ENCODE assay signal across 15 cellular contexts in the genomic region with DNA sequence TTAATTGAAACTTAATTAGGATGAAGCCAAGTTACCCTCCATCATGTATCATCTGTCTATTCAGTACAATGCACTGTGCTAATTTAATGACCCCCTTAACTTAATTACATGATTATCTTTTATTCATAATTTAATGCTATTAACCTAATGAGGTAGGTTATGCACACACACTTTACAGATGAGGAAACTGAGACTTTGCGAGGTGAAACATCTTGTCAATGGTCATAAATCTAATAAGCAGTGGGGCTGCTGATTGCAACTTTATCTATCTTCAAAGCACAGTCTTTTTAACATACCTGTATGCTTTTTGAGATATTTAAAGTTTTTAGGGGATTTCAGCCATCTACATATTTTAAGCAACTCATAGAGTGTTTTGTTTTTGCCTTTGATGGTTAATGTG. TPM values are rescaled to one million over a fixed set of nuclear protein-coding genes. Genes with fewer than 3 reads are reported as not detected.
A peak's percentile ranks its signal among the peaks of the same experiment; 100 is the strongest.
DNase-seq lines count a peak whose midpoint lies in the region; ATAC-seq, FAIRE-seq and TF ChIP-seq lines count a peak whose summit lies in the region.
"Had no signal": no experiment of that assay in that cellular context is flagged by ENCODE, and none has a peak within 500 bp of the region (broad histone marks: within the 10 kb centered on the region; RNA-seq: fewer than 3 reads in every experiment).

No MANE protein-coding gene starts in this region.

- TF ChIP-seq CTCF in RWPE2 (IDR thresholded peaks at IDR 0.05; ENCODE audit: poor library complexity, severe bottlenecking) (no peak), keratinocyte (optimal IDR thresholded peaks at IDR 0.05 in 1 of 3, IDR thresholded peaks at IDR 0.05 in 1 of 3, conservative IDR thresholded peaks at IDR 0.05 in 1 of 3; ENCODE audit: extremely low read depth in 1 of 3, insufficient read depth in 2 of 3, low read length in 3 of 3) (no peak), upper lobe of left lung (IDR thresholded peaks at IDR 0.05) (no peak)

- TF ChIP-seq EP300 in upper lobe of left lung (IDR thresholded peaks at IDR 0.05): no peak

- H3K4me1 ChIP-seq in RWPE2 (ENCODE audit: insufficient read depth, poor library complexity, severe bottlenecking) (peaks cover 49% of the 10 kb centered on the region), keratinocyte (ENCODE audit: control insufficient read depth, extremely low read depth, insufficient read depth, low read length) (peaks cover 29% of the 10 kb centered on the region), upper lobe of left lung (peaks cover 0 to 16% (median 9%) of the 10 kb centered on the region in 4 donors)

- H3K36me3 ChIP-seq in RWPE2 (ENCODE audit: low read depth): no peaks in the 10 kb centered on the region
- no peaks in the 10 kb centered on the region for H3K36me3 ChIP-seq in keratinocyte (ENCODE audit: control insufficient read depth in 2 of 2, extremely low read depth in 1 of 2, insufficient read depth in 2 of 2, low read length in 2 of 2)
- no peaks in the 10 kb centered on the region for H3K36me3 ChIP-seq in upper lobe of left lung

- no peak for FAIRE-seq in keratinocyte (lab: Jason Lieb, UNC)
- FAIRE-seq: endometrium had no signal

- POLR2A ChIA-PET in T-cell (lab: Charles Lee): no interaction called here

- dilution Hi-C loops in keratinocyte (cut with MboI; ENCODE audit: extremely low pct_ligation_motif_present, low sequenced_read_pairs): no loop called here

- no peaks in the 10 kb centered on the region for H3K9me3 Mint-ChIP-seq in T-cell
- H3K9me3 Mint-ChIP-seq: CD8-positive, alpha-beta T cell had no signal

- H3K9me3 ChIP-seq in RWPE2 (ENCODE audit: severe bottlenecking): no peaks in the 10 kb centered on the region
- H3K9me3 ChIP-seq in keratinocyte (ENCODE audit: control insufficient read depth, low read depth, low read length): no peaks in the 10 kb centered on the region
- H3K9me3 ChIP-seq in upper lobe of left lung: no peaks in the 10 kb centered on the region

- peak overlapping the region in 1 of 3 donors; percentile 22 for H3K4me3 Mint-ChIP-seq in T-cell

- peak overlapping the region; percentile 86 for H3K4me2 ChIP-seq in keratinocyte (ENCODE audit: control insufficient read depth, extremely low read depth, insufficient read depth, low read depth, low read length)

- ATAC-seq in RWPE2 (ENCODE audit: low read depth) (no peak), upper lobe of left lung (ENCODE audit: low FRiP score in 2 of 2) (no peak), T-cell (replicated peaks in 1 of 4) (no peak)

- H3K27ac Mint-ChIP-seq in T-cell: no peak overlapping the region
- H3K27ac Mint-ChIP-seq: CD8-positive, alpha-beta T cell had no signal

- CTCF ChIA-PET in T-cell (lab: Charles Lee): no interaction called here

- H3K79me2 ChIP-seq in keratinocyte (ENCODE audit: control insufficient read depth, insufficient read depth, low read length): peaks cover 44% of the 10 kb centered on the region

- H3K27me3 ChIP-seq in RWPE2 (ENCODE audit: insufficient read depth, poor library complexity, severe bottlenecking) (no peaks in the 10 kb centered on the region), keratinocyte (ENCODE audit: control insufficient read depth, extremely low read depth, insufficient read depth, low read length) (no peaks in the 10 kb centered on the region), upper lobe of left lung (no peaks in the 10 kb centered on the region)

- H4K20me1 ChIP-seq in keratinocyte (ENCODE audit: control insufficient read depth, extremely low read depth, insufficient read depth, low read length): no peaks in the 10 kb centered on the region

- H3K9me1 ChIP-seq in keratinocyte (ENCODE audit: control insufficient read depth, extremely low read depth, insufficient read depth, low read length): no peaks in the 10 kb centered on the region

- peaks cover 4 to 15% (median 6%) of the 10 kb centered on the region in 3 donors for H3K4me1 Mint-ChIP-seq in T-cell

- 55 to 56% methylated on average over 1 of the region's 1 CpG for WGBS in upper lobe of left lung, 2 donors

- TF ChIP-seq POLR2A in upper lobe of left lung (IDR thresholded peaks at IDR 0.05): no peak

- H2AFZ ChIP-seq in keratinocyte (ENCODE audit: control insufficient read depth, low read length): no peak overlapping the region

- H3K36me3 Mint-ChIP-seq in T-cell: no peaks in the 10 kb centered on the region
- H3K36me3 Mint-ChIP-seq: CD8-positive, alpha-beta T cell had no signal

- H3K27ac ChIP-seq in RWPE2 (ENCODE audit: poor library complexity, severe bottlenecking) (peak overlapping the region; percentile 40), keratinocyte (ENCODE audit: control insufficient read depth, insufficient read depth, low read length) (peak overlapping the region; percentile 97), upper lobe of left lung (peak overlapping the region; percentile 50 to 80 (median 73))

- H3K27me3 Mint-ChIP-seq in T-cell: peaks cover 0 to 3% of the 10 kb centered on the region in 2 donors

- peak overlapping the region; percentile 83 for H3K9ac ChIP-seq in keratinocyte (ENCODE audit: control insufficient read depth, extremely low read depth, insufficient read depth, low read length)

- no peak overlapping the region for H3K4me3 ChIP-seq in RWPE2 (ENCODE audit: severe bottlenecking)
- H3K4me3 ChIP-seq in keratinocyte (ENCODE audit: control insufficient read depth in 2 of 3, extremely low read depth in 1 of 3, insufficient read depth in 2 of 3, low read depth in 1 of 3, low read length in 3 of 3): peak overlapping the region; percentile 50 to 84 (median 71)
- H3K4me3 ChIP-seq in upper lobe of left lung: peak overlapping the region in 3 of 4 donors; percentile 24 to 40 (median 39)

- DNase-seq in NCI-H510A treated with DMSO at 0.1 percent for 48 hours (lab: John Stamatoyannopoulos, UW): peak; percentile 75
- DNase-seq in NCI-H510A (lab: John Stamatoyannopoulos, UW): no peak
- DNase-seq in RWPE2 (ENCODE audit: low spot score): no peak
- DNase-seq in keratinocyte (ENCODE audit: low read depth, low spot score): no peak
- no peak for DNase-seq in upper lobe of left lung
- DNase-seq in mesenteric fat pad (ENCODE audit: low spot score): no peak
- no peak for DNase-seq in OCI-M1 (lab: John Stamatoyannopoulos, UW)
- no peak for DNase-seq in T-cell
- DNase-seq: activated CD8-positive, alpha-beta memory T cell treated with anti-CD3 and anti-CD28 coated beads for 24 hours; activated gamma-delta T cell; SHP77 treated with DMSO at 0.1 percent for 48 hours had no signal

RNA-seq across cellular contexts. Expression of gene MACC1, which starts 0.5 kb away (rescaled TPM):
- polyA plus RNA-seq in keratinocyte: 9.6 to 16.4 TPM (median 11.3 TPM) in 3 replicates
- polyA plus RNA-seq in keratinocyte (2011; ENCODE audit: low read depth): 11.0 TPM
- polyA plus RNA-seq in keratinocyte (2011; cell fraction: cytosol; rRNA removed): 5.1 and 12.4 TPM in 2 replicates
- 13.1 and 17.2 TPM in 2 replicates for polyA plus RNA-seq in keratinocyte (2011; cell fraction: nucleus; rRNA removed)
- 11.0 and 14.0 TPM in 2 replicates for polyA plus RNA-seq in keratinocyte (2012; ENCODE audit: low replicate concordance)
- polyA minus RNA-seq in keratinocyte: 11.1 to 54.0 TPM (median 28.9 TPM) in 3 replicates
- polyA minus RNA-seq in keratinocyte (2011; cell fraction: cytosol; rRNA and poly(A)+ RNA removed): 20.0 TPM
- polyA minus RNA-seq in keratinocyte (2011; cell fraction: nucleus; rRNA and poly(A)+ RNA removed): 40.9 and 87.0 TPM in 2 replicates
- total RNA-seq in upper lobe of left lung (10 to 100 TPM; 10.5 to 86.5 (median 24.3) TPM), mesenteric fat pad (7.4 TPM), T-cell (under 1 TPM; 0.19 to 0.50 (median 0.39) TPM)
- total RNA-seq: A172, skeletal muscle tissue had no signal

Comparison
In these comparisons a context has a peak if more than half of its experiments do, and no peak if none do; other contexts are left out.
1. H3K27ac ChIP-seq: peak in every context shown above with its lines; median percentile 97 in keratinocyte; 73 in upper lobe of left lung; 40 in RWPE2.